13 cellular contexts compared by ENCODE assay signal in the genomic region with DNA sequence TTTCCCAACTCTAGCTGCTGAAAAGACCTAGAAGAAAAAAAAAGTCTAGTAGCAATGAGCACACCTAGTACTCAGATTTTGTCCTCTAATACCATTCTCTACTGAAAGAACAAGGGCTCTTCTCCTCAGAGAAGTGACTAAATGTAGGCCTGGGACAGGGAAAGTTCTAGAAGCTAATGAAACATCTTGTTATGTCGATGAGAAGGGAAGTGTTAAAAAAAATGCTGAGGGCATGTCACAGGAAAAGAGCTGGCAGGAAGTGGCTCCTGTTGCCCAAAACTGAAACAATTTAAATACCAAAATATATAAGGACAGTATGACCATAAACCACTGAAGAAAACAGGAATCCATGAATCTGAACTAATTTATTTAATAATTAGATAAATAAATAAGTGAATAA.
DNase-seq lines count a peak whose midpoint lies in the region; ATAC-seq and TF ChIP-seq lines count a peak whose summit lies in the region.
"Had no signal": no experiment of that assay in that cellular context is flagged by ENCODE, and none has a peak within 500 bp of the region (broad histone marks: within the 10 kb centered on the region; RNA-seq: fewer than 3 reads in every experiment).

No MANE protein-coding gene starts in this region.

- H3K36me3 ChIP-seq in Loucy (ENCODE audit: insufficient read depth, low read length) (no peaks in the 10 kb centered on the region), parathyroid adenoma (ENCODE audit: control insufficient read depth, insufficient read depth, low read length) (no peaks in the 10 kb centered on the region)

- ATAC-seq in left cardiac atrium (no peak), GM19023 (IDR thresholded peaks at IDR 0.05; ENCODE audit: unreplicated experiment) (no peak)
- ATAC-seq: left ventricle myocardium superior had no signal

- no peak overlapping the region for H3K4me3 Mint-ChIP-seq in activated CD4-positive, alpha-beta T cell treated with anti-CD3 and anti-CD28 coated beads, Interleukin-2, amount 10 ng/mL, durations not matched to agents 7 days and 5 days
- no peak overlapping the region for H3K4me3 Mint-ChIP-seq in activated CD4-positive, alpha-beta memory T cell treated with anti-CD3 and anti-CD28 coated beads, Interleukin-2, amount 10 ng/mL, durations not matched to agents 7 days and 5 days
- H3K4me3 Mint-ChIP-seq: activated naive CD4-positive, alpha-beta T cell treated with anti-CD3 and anti-CD28 coated beads, Interleukin-2, amount 10 ng/mL, durations not matched to agents 7 days and 5 days; nephron had no signal

- peaks cover 15% of the 10 kb centered on the region for H3K4me1 Mint-ChIP-seq in activated CD4-positive, alpha-beta T cell treated with anti-CD3 and anti-CD28 coated beads, Interleukin-2, amount 10 ng/mL, durations not matched to agents 7 days and 5 days
- H3K4me1 Mint-ChIP-seq in activated CD4-positive, alpha-beta memory T cell treated with anti-CD3 and anti-CD28 coated beads, Interleukin-2, amount 10 ng/mL, durations not matched to agents 7 days and 5 days, result peaks cover 17% of the 10 kb centered on the region

- POLR2A ChIA-PET in activated CD4-positive, alpha-beta T cell treated with anti-CD3 and anti-CD28 coated beads, Interleukin-2, amount 10 ng/mL, durations not matched to agents 7 days and 5 days (lab: Charles Lee), result interaction anchor here (0.7 kb wide), 1 partner anchor 176 kb away, joined by 4 read pairs; no protein-coding TSS in a partner anchor
- POLR2A ChIA-PET in activated CD4-positive, alpha-beta memory T cell treated with anti-CD3 and anti-CD28 coated beads, Interleukin-2, amount 10 ng/mL, durations not matched to agents 7 days and 5 days (lab: Charles Lee), result interaction anchor here (0.6 to 1.6 kb wide), 8 partner anchors 9 to 581 kb away, joined by 3 to 5 read pairs (median 3); partner anchors contain the start of gene TBL1XR1

- TF ChIP-seq CTCF in Loucy (conservative IDR thresholded peaks at IDR 0.05; ENCODE audit: low read length), result no peak
- no peak for TF ChIP-seq CTCF in parathyroid adenoma (IDR thresholded peaks at IDR 0.05)

- H3K79me2 ChIP-seq in Loucy (ENCODE audit: insufficient read depth, low read length), result no peaks in the 10 kb centered on the region
- H3K79me2 ChIP-seq in parathyroid adenoma, result peaks cover 59% of the 10 kb centered on the region

- peaks cover 2% of the 10 kb centered on the region for H3K36me3 Mint-ChIP-seq in activated CD4-positive, alpha-beta T cell treated with anti-CD3 and anti-CD28 coated beads, Interleukin-2, amount 10 ng/mL, durations not matched to agents 7 days and 5 days (ENCODE audit: low read depth)
- no peaks in the 10 kb centered on the region for H3K36me3 Mint-ChIP-seq in activated CD4-positive, alpha-beta memory T cell treated with anti-CD3 and anti-CD28 coated beads, Interleukin-2, amount 10 ng/mL, durations not matched to agents 7 days and 5 days (ENCODE audit: low read depth)
- H3K36me3 Mint-ChIP-seq: activated naive CD4-positive, alpha-beta T cell treated with anti-CD3 and anti-CD28 coated beads, Interleukin-2, amount 10 ng/mL, durations not matched to agents 7 days and 5 days had no signal

- no peaks in the 10 kb centered on the region for H4K20me1 ChIP-seq in Loucy (ENCODE audit: insufficient read depth, low read length, poor library complexity, severe bottlenecking)

- H3F3A ChIP-seq in Loucy (ENCODE audit: low read depth), result no peaks in the 10 kb centered on the region

- H3K27me3 ChIP-seq in Loucy (ENCODE audit: insufficient read depth, low read length, poor library complexity, severe bottlenecking) (no peaks in the 10 kb centered on the region), parathyroid adenoma (ENCODE audit: control insufficient read depth, insufficient read depth, low read length) (no peaks in the 10 kb centered on the region)

- H3K27me3 Mint-ChIP-seq in activated CD4-positive, alpha-beta T cell treated with anti-CD3 and anti-CD28 coated beads, Interleukin-2, amount 10 ng/mL, durations not matched to agents 7 days and 5 days, result no peaks in the 10 kb centered on the region
- H3K27me3 Mint-ChIP-seq in activated CD4-positive, alpha-beta memory T cell treated with anti-CD3 and anti-CD28 coated beads, Interleukin-2, amount 10 ng/mL, durations not matched to agents 7 days and 5 days, result no peaks in the 10 kb centered on the region
- H3K27me3 Mint-ChIP-seq: activated naive CD4-positive, alpha-beta T cell treated with anti-CD3 and anti-CD28 coated beads, Interleukin-2, amount 10 ng/mL, durations not matched to agents 7 days and 5 days had no signal

- intact Hi-C loops in left cardiac atrium (cut with DNase I), result no loop called here

- no peak for DNase-seq in activated CD4-positive, alpha-beta T cell treated with anti-CD3 and anti-CD28 coated beads, Interleukin-2, amount 10 ng/mL, durations not matched to agents 7 days and 5 days
- DNase-seq in activated CD4-positive, alpha-beta T cell treated with anti-CD3 and anti-CD28 coated beads for 4 hours, result no peak
- no peak for DNase-seq in activated CD4-positive, alpha-beta memory T cell treated with anti-CD3 and anti-CD28 coated beads, Interleukin-2, amount 10 ng/mL, durations not matched to agents 7 days and 5 days
- no peak for DNase-seq in left cardiac atrium
- no peak for DNase-seq in NCI-H2227 treated with DMSO at 0.1 percent for 48 hours (lab: John Stamatoyannopoulos, UW)
- DNase-seq: ACHN; activated naive CD4-positive, alpha-beta T cell treated with anti-CD3 and anti-CD28 coated beads, Interleukin-2, amount 10 ng/mL, durations not matched to agents 7 days and 5 days; left ventricle myocardium superior had no signal

- no peak overlapping the region for H2AFZ ChIP-seq in Loucy (ENCODE audit: low read length)
- no peak overlapping the region for H2AFZ ChIP-seq in parathyroid adenoma

- CTCF ChIA-PET in activated CD4-positive, alpha-beta T cell treated with anti-CD3 and anti-CD28 coated beads, Interleukin-2, amount 10 ng/mL, durations not matched to agents 7 days and 5 days (lab: Charles Lee), result interaction anchor here (0.7 to 1.0 kb wide), 3 partner anchors 10 to 906 kb away, joined by 3 read pairs; no protein-coding TSS in a partner anchor
- CTCF ChIA-PET in activated CD4-positive, alpha-beta memory T cell treated with anti-CD3 and anti-CD28 coated beads, Interleukin-2, amount 10 ng/mL, durations not matched to agents 7 days and 5 days (lab: Charles Lee), result interaction anchor here (0.7 to 2.6 kb wide), 5 partner anchors 10 to 906 kb away, joined by 3 to 11 read pairs (median 4); no protein-coding TSS in a partner anchor

- H3K9ac ChIP-seq in Loucy (ENCODE audit: low read depth, low read length, poor library complexity, severe bottlenecking), result peak overlapping the region; percentile 33
- no peak overlapping the region for H3K9ac ChIP-seq in parathyroid adenoma

- peak overlapping the region; percentile 16 for H3K27ac Mint-ChIP-seq in activated CD4-positive, alpha-beta T cell treated with anti-CD3 and anti-CD28 coated beads, Interleukin-2, amount 10 ng/mL, durations not matched to agents 7 days and 5 days
- peak overlapping the region; percentile 24 for H3K27ac Mint-ChIP-seq in activated CD4-positive, alpha-beta memory T cell treated with anti-CD3 and anti-CD28 coated beads, Interleukin-2, amount 10 ng/mL, durations not matched to agents 7 days and 5 days
- H3K27ac Mint-ChIP-seq: activated naive CD4-positive, alpha-beta T cell treated with anti-CD3 and anti-CD28 coated beads, Interleukin-2, amount 10 ng/mL, durations not matched to agents 7 days and 5 days had no signal

- peak overlapping the region; percentile 33 for H3K4me2 ChIP-seq in Loucy (ENCODE audit: low read depth, low read length, poor library complexity, severe bottlenecking)
- H3K4me2 ChIP-seq in parathyroid adenoma (ENCODE audit: low read length), result no peak overlapping the region

- peak overlapping the region; percentile 98 for H3K27ac ChIP-seq in parathyroid adenoma
- H3K27ac ChIP-seq: SK-N-MC had no signal

- H3K4me1 ChIP-seq in Loucy (ENCODE audit: insufficient read depth, low read length, poor library complexity, severe bottlenecking) (peaks cover 52% of the 10 kb centered on the region), parathyroid adenoma (peaks cover 81% of the 10 kb centered on the region)

- no peaks in the 10 kb centered on the region for H3K9me2 ChIP-seq in Loucy (replicated peaks; ENCODE audit: low read depth, low read length)

- H3K9me3 Mint-ChIP-seq in activated CD4-positive, alpha-beta T cell treated with anti-CD3 and anti-CD28 coated beads, Interleukin-2, amount 10 ng/mL, durations not matched to agents 7 days and 5 days, result peaks cover 6% of the 10 kb centered on the region
- H3K9me3 Mint-ChIP-seq in activated CD4-positive, alpha-beta memory T cell treated with anti-CD3 and anti-CD28 coated beads, Interleukin-2, amount 10 ng/mL, durations not matched to agents 7 days and 5 days, result no peaks in the 10 kb centered on the region
- H3K9me3 Mint-ChIP-seq: activated naive CD4-positive, alpha-beta T cell treated with anti-CD3 and anti-CD28 coated beads, Interleukin-2, amount 10 ng/mL, durations not matched to agents 7 days and 5 days; nephron had no signal

- H3K4me3 ChIP-seq in Loucy (ENCODE audit: low read length, poor library complexity, severe bottlenecking), result peak overlapping the region; percentile 26
- H3K4me3 ChIP-seq in parathyroid adenoma (ENCODE audit: low read depth, low read length), result no peak overlapping the region
- H3K4me3 ChIP-seq: SK-N-MC had no signal

- H3K9me3 ChIP-seq in Loucy (ENCODE audit: insufficient read depth, low read depth, low read length) (no peaks in the 10 kb centered on the region), parathyroid adenoma (ENCODE audit: control insufficient read depth, low read length) (peaks cover 3% of the 10 kb centered on the region)
